ENCODE assay signal across 22 cellular contexts in the genomic region with DNA sequence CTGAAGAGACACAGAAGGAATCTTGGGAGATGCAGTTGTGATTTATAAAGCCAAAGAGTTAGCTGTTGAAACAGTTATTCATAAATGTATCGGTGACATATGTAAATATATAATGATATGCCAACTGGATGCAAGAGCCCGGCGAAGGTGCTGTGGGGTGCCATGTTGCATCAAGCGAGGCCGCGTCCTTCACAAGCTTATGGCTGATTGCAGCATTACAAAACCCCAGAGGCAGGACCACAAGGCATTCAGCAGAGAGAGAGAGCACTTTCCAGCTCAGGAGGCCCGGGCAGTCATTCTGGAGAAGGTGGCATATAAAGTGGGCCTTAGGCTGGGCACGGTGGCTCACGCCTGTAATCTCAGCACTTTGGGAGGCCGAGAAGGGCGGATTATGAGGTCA.
DNase-seq lines count a peak whose midpoint lies in the region; ATAC-seq, FAIRE-seq and TF ChIP-seq lines count a peak whose summit lies in the region.
"Had no signal": no experiment of that assay in that cellular context is flagged by ENCODE, and none has a peak within 500 bp of the region (broad histone marks: within the 10 kb centered on the region; RNA-seq: fewer than 3 reads in every experiment).

No MANE protein-coding gene starts in this region.

- SMC1A ChIA-PET in GM12878 (lab: Charles Lee; ENCODE audit: uncharacterized antibody, unreplicated experiment): interaction anchor here (0.6 to 1.9 kb wide), 3 partner anchors 8 to 111 kb away, joined by 3 to 4 read pairs (median 3); no protein-coding TSS in a partner anchor

- H4K20me1 ChIP-seq in Karpas-422 (ENCODE audit: insufficient read depth, low read depth, low read length) (no peaks in the 10 kb centered on the region), GM12878 (ENCODE audit: control insufficient read depth, insufficient read depth) (no peaks in the 10 kb centered on the region)

- H3K27me3 Mint-ChIP-seq in nephron progenitor cell (ENCODE audit: low read depth, poor library complexity): no peaks in the 10 kb centered on the region
- H3K27me3 Mint-ChIP-seq in activated naive CD8-positive, alpha-beta T cell treated with anti-CD3 and anti-CD28 coated beads for 36 hours: no peaks in the 10 kb centered on the region

- DNase-seq in Karpas-422: no peak
- DNase-seq in GM12878 (ENCODE audit: low read depth, low spot score): no peak
- DNase-seq in nephron progenitor cell: no peak
- DNase-seq in GM03348 (ENCODE audit: low spot score): no peak
- DNase-seq in sigmoid colon: no peak
- no peak for DNase-seq in activated naive CD8-positive, alpha-beta T cell treated with anti-CD3 and anti-CD28 coated beads for 36 hours
- DNase-seq in HUDEP-2 (lab: John Stamatoyannopoulos, UW; ENCODE audit: unreplicated experiment in 76 of 76): no peak
- DNase-seq: activated CD4-positive, alpha-beta T cell treated with anti-CD3 and anti-CD28 coated beads for 48 hours; activated CD8-positive, alpha-beta memory T cell treated with anti-CD3 and anti-CD28 coated beads, Interleukin-2, amount 50 U/mL, for 4 hours; activated effector memory CD4-positive, alpha-beta T cell treated with anti-CD3 and anti-CD28 coated beads, Interleukin-2, amount 50 U/mL, for 16 hours; effector memory CD4-positive, alpha-beta T cell; hypothalamus; IMR-90; kidney; NCI-H2029 treated with DMSO at 0.1 percent for 48 hours; NCI-H524 treated with DMSO at 0.1 percent for 48 hours; PC-3 had no signal

- ATAC-seq in GM12878: no peak
- ATAC-seq: PC-3 had no signal

- BruUV-seq in GM12878 (replicated peaks; lab: Mats Ljungman, UMichigan): no TSS peak

- no peak for TF ChIP-seq RAD21 in GM12878 (IDR thresholded peaks at IDR 0.05; ENCODE audit: insufficient read depth, low read depth, low read length)

- H3K4me1 Mint-ChIP-seq in nephron progenitor cell: peaks cover 50% of the 10 kb centered on the region
- H3K4me1 Mint-ChIP-seq in activated naive CD8-positive, alpha-beta T cell treated with anti-CD3 and anti-CD28 coated beads for 36 hours: peaks cover 11% of the 10 kb centered on the region

- H3K79me2 ChIP-seq in ACC112 (ENCODE audit: control insufficient read depth, insufficient read depth, low read length, unreplicated experiment) (no peaks in the 10 kb centered on the region), Karpas-422 (ENCODE audit: low read length) (no peaks in the 10 kb centered on the region), GM12878 (ENCODE audit: control insufficient read depth, insufficient read depth, low read length) (peaks cover 13% of the 10 kb centered on the region)

- TF ChIP-seq EP300 in GM12878 (IDR thresholded peaks at IDR 0.05; ENCODE audit: borderline replicate concordance in 1 of 2, control insufficient read depth in 1 of 2, low read depth in 2 of 2, low read length in 2 of 2) (no peak), sigmoid colon (IDR thresholded peaks at IDR 0.05) (no peak)

- no peak overlapping the region for H3K9ac ChIP-seq in Karpas-422 (ENCODE audit: low read length)
- no peak overlapping the region; the same call in 1 of the 2 replicates for H3K9ac ChIP-seq in GM12878 (ENCODE audit: control insufficient read depth, insufficient read depth, low read length)

- H3K4me3 ChIP-seq in ACC112 (ENCODE audit: low read depth, low read length) (no peak overlapping the region), Karpas-422 (ENCODE audit: low read length) (no peak overlapping the region), GM12878 (no peak overlapping the region), sigmoid colon (no peak overlapping the region)
- H3K4me3 ChIP-seq: HAP-1, SK-N-MC had no signal

- POLR2A ChIA-PET in GM12878 (lab: Charles Lee): interaction anchor here (0.6 to 1.0 kb wide), 2 partner anchors 33 to 528 kb away, joined by 3 to 5 read pairs; no protein-coding TSS in a partner anchor

- H3K4me3 Mint-ChIP-seq in nephron progenitor cell: no peak overlapping the region
- no peak overlapping the region for H3K4me3 Mint-ChIP-seq in activated naive CD8-positive, alpha-beta T cell treated with anti-CD3 and anti-CD28 coated beads for 36 hours
- H3K4me3 Mint-ChIP-seq: neural crest cell had no signal

- H3K4me1 ChIP-seq in ACC112 (ENCODE audit: control insufficient read depth, insufficient read depth, low read length, unreplicated experiment) (peaks cover 2% of the 10 kb centered on the region), Karpas-422 (ENCODE audit: low read length) (peaks cover 25% of the 10 kb centered on the region), GM12878 (ENCODE audit: control insufficient read depth, insufficient read depth, low read length) (peaks cover 15% of the 10 kb centered on the region), sigmoid colon (peaks cover 0 to 43% (median 33%) of the 10 kb centered on the region in 4 donors)

- no peak for FAIRE-seq in GM12878 (lab: Jason Lieb, UNC)
- FAIRE-seq: kidney had no signal

- H3K36me3 Mint-ChIP-seq in nephron progenitor cell (ENCODE audit: low read depth): no peaks in the 10 kb centered on the region
- no peaks in the 10 kb centered on the region for H3K36me3 Mint-ChIP-seq in activated naive CD8-positive, alpha-beta T cell treated with anti-CD3 and anti-CD28 coated beads for 36 hours

- H3K27me3 ChIP-seq in ACC112 (ENCODE audit: insufficient read depth, low read length): no peaks in the 10 kb centered on the region
- no peaks in the 10 kb centered on the region for H3K27me3 ChIP-seq in Karpas-422 (ENCODE audit: low read length)
- H3K27me3 ChIP-seq in GM12878 (replicated peaks in 1 of 2; ENCODE audit: control insufficient read depth in 2 of 2, insufficient read depth in 2 of 2, low read length in 1 of 2): no peaks in the 10 kb centered on the region
- no peaks in the 10 kb centered on the region for H3K27me3 ChIP-seq in sigmoid colon

- TF ChIP-seq CTCF in GM12878 (IDR thresholded peaks at IDR 0.05 in 2 of 3, conservative IDR thresholded peaks at IDR 0.05 in 1 of 3; ENCODE audit: control insufficient read depth in 2 of 3, extremely low read depth in 1 of 3, insufficient read depth in 1 of 3, low read depth in 3 of 3, low read length in 3 of 3) (no peak), nephron progenitor cell (IDR thresholded peaks at IDR 0.05) (no peak), sigmoid colon (IDR thresholded peaks at IDR 0.05) (no peak)

- in situ Hi-C loops in GM12878 (cut with MboI): no loop called here

- H3K27ac ChIP-seq in ACC112 (ENCODE audit: low read depth, low read length) (no peak overlapping the region), Karpas-422 (ENCODE audit: low read length) (no peak overlapping the region), GM12878 (ENCODE audit: control insufficient read depth, insufficient read depth) (peak overlapping the region; percentile 91; the same call in 1 of the 2 replicates), sigmoid colon (peak overlapping the region in 1 of 4 donors; percentile 74)
- H3K27ac ChIP-seq: SK-N-MC had no signal

- H3K27ac Mint-ChIP-seq in nephron progenitor cell: peak overlapping the region; percentile 67
- no peak overlapping the region for H3K27ac Mint-ChIP-seq in activated naive CD8-positive, alpha-beta T cell treated with anti-CD3 and anti-CD28 coated beads for 36 hours

- H3K9me3 Mint-ChIP-seq in nephron progenitor cell: no peaks in the 10 kb centered on the region
- H3K9me3 Mint-ChIP-seq in activated naive CD8-positive, alpha-beta T cell treated with anti-CD3 and anti-CD28 coated beads for 36 hours: no peaks in the 10 kb centered on the region
- H3K9me3 Mint-ChIP-seq: neural crest cell had no signal

- H3K9me2 ChIP-seq in Karpas-422 (replicated peaks; ENCODE audit: insufficient read depth, low read length): no peaks in the 10 kb centered on the region

- RAD21 ChIA-PET in GM12878 (lab: Charles Lee; ENCODE audit: unreplicated experiment): interaction anchor here (0.6 kb wide), 1 partner anchor 54 kb away, joined by 4 read pairs; no protein-coding TSS in a partner anchor

- WGBS in GM12878 (ENCODE audit: insufficient coverage, insufficient replicate concordance, low lambda C conversion rate, missing lambda C conversion rate): 96% methylated on average over 11 of the region's 11 CpGs
- WGBS in sigmoid colon, 2 donors: 96 to 97% methylated on average over 11 of the region's 11 CpGs

- H2AFZ ChIP-seq in ACC112 (ENCODE audit: low read length, unreplicated experiment) (peak overlapping the region; percentile 50), Karpas-422 (ENCODE audit: low read length) (peak overlapping the region; percentile 32; the same call in 1 of the 2 replicates), GM12878 (ENCODE audit: control insufficient read depth, low read depth, low read length) (no peak overlapping the region)

- no peaks in the 10 kb centered on the region for H3K36me3 ChIP-seq in ACC112 (ENCODE audit: insufficient read depth, low read length)
- no peaks in the 10 kb centered on the region for H3K36me3 ChIP-seq in Karpas-422 (ENCODE audit: insufficient read depth, low read length)
- H3K36me3 ChIP-seq in GM12878 (ENCODE audit: control insufficient read depth in 2 of 2, insufficient read depth in 2 of 2, low read length in 1 of 2): no peaks in the 10 kb centered on the region
- H3K36me3 ChIP-seq in sigmoid colon: no peaks in the 10 kb centered on the region
- H3K36me3 ChIP-seq: HAP-1, thoracic aorta had no signal

- H3K9me3 ChIP-seq in Karpas-422 (ENCODE audit: low read length) (no peaks in the 10 kb centered on the region), GM12878 (replicated peaks; ENCODE audit: control insufficient read depth, insufficient read depth, low read length) (no peaks in the 10 kb centered on the region), sigmoid colon (no peaks in the 10 kb centered on the region)
- H3K9me3 ChIP-seq: HAP-1, thoracic aorta had no signal

- TF ChIP-seq POLR2A in GM12878 (IDR thresholded peaks at IDR 0.05; ENCODE audit: low read depth, low read length) (no peak), sigmoid colon (IDR thresholded peaks at IDR 0.05) (no peak)

- intact Hi-C loops in GM12878 (cut with micrococcal nuclease; ENCODE audit: unreplicated experiment) (no loop called here), sigmoid colon (cut with DNase I) (loop anchor here (5.0 kb wide), 1 partner anchor 47 kb away; no protein-coding TSS in a partner anchor)

- CTCF ChIA-PET in GM12878 (lab: Yijun Ruan, JAX): interaction anchor here (0.6 to 1.0 kb wide), 2 partner anchors 17 to 439 kb away, joined by 3 to 5 read pairs; no protein-coding TSS in a partner anchor

- H3K4me2 ChIP-seq in Karpas-422 (ENCODE audit: low read depth, low read length, poor library complexity, severe bottlenecking) (peak overlapping the region; percentile 82), GM12878 (ENCODE audit: control insufficient read depth, insufficient read depth) (no peak overlapping the region)

TF ChIP-seq in GM12878, 131 proteins besides CTCF, POLR2A, EP300 and RAD21 (continues in another document):
- TF ChIP-seq HCFC1 (IDR thresholded peaks at IDR 0.05; ENCODE audit: low read length): no peak
- TF ChIP-seq STAT1 (conservative IDR thresholded peaks at IDR 0.05): no peak
